22 cellular contexts compared by ENCODE assay signal in the genomic region with DNA sequence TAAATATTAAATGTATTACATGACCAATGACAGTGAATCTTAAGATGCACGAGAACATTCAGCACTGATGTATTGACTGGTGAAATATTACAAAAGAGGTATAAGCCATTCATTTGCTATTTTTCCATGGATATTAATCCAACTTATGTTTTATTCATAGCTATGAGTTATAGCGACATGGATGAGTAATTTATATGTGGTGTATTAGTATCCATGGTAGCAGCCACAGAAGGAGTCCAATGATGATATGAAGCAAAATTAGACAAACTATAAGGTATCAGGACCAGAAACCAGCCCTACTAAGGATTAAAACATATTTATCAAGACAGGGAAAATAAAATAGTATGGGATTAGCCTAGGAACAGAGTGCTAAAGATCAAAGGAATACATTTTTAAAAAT. TPM values are rescaled to one million over a fixed set of nuclear protein-coding genes. Genes with fewer than 3 reads are reported as not detected.
DNase-seq lines count a peak whose midpoint lies in the region; ATAC-seq and TF ChIP-seq lines count a peak whose summit lies in the region.
"Had no signal": no experiment of that assay in that cellular context is flagged by ENCODE, and none has a peak within 500 bp of the region (broad histone marks: within the 10 kb centered on the region; RNA-seq: fewer than 3 reads in every experiment).

No MANE protein-coding gene starts in this region.

- H3K79me1 ChIP-seq in IMR-90 (ENCODE audit: low read depth in 1 of 2, low read length in 2 of 2): peaks cover 12 to 18% of the 10 kb centered on the region in 2 experiments; a peak in 3 of 4 replicates

- no peaks in the 10 kb centered on the region for H3K9me1 ChIP-seq in IMR-90 (ENCODE audit: insufficient read depth, low read length)

- H3K9me3 ChIP-seq in IMR-90 (ENCODE audit: control insufficient read depth, insufficient read depth, low read length) (no peaks in the 10 kb centered on the region), mucosa of descending colon (no peaks in the 10 kb centered on the region)
- H3K9me3 ChIP-seq: Caco-2, MG63 had no signal

- H2AK9ac ChIP-seq in IMR-90 (replicated peaks; ENCODE audit: low read depth, low read length, poor library complexity): no peak overlapping the region

- TF ChIP-seq POLR2A in IMR-90 (IDR thresholded peaks at IDR 0.05; ENCODE audit: low read depth, low read length): no peak

- H2BK5ac ChIP-seq in IMR-90 (ENCODE audit: low read depth, low read length, poor library complexity, severe bottlenecking): no peak overlapping the region

- no peak overlapping the region for H3K56ac ChIP-seq in IMR-90 (ENCODE audit: extremely low read depth, insufficient read depth, low read length)

- H3K9ac ChIP-seq in IMR-90 (ENCODE audit: low read depth, low read length): no peak overlapping the region
- H3K9ac ChIP-seq: BLaER1 had no signal

- no peaks in the 10 kb centered on the region for H3K27me3 ChIP-seq in IMR-90 (ENCODE audit: control insufficient read depth, insufficient read depth, low read length)
- H3K27me3 ChIP-seq: BLaER1, MG63 had no signal

- no CpG with 5 or more reads among the region's 2 CpGs for WGBS in IMR-90 (ENCODE audit: extremely low coverage in 2 of 2, insufficient read length in 1 of 2), 2 experiments

- H3K4me1 ChIP-seq in IMR-90 (ENCODE audit: control insufficient read depth, insufficient read depth, low read length) (no peaks in the 10 kb centered on the region), mucosa of descending colon (ENCODE audit: low read depth) (no peaks in the 10 kb centered on the region)
- H3K4me1 ChIP-seq: BLaER1, Caco-2 had no signal

- no peak for TF ChIP-seq RAD21 in IMR-90 (IDR thresholded peaks at IDR 0.05; ENCODE audit: low read length)

- no peak overlapping the region for H2BK20ac ChIP-seq in IMR-90 (ENCODE audit: low read depth, low read length)

- DNase-seq in IMR-90 (peak; percentile 10), astrocyte of the hippocampus (ENCODE audit: low read depth, low spot score) (peak; percentile 5), iris pigment epithelial cell (ENCODE audit: low read depth) (peak; percentile 8), mucosa of descending colon (no peak), islet precursor cell (no peak)
- no peak for DNase-seq in stimulated activated CD4-positive, alpha-beta T cell treated with anti-CD3 and anti-CD28 coated beads, Interleukin-4, amount 100 ng/mL, for 24 hours
- DNase-seq: ACHN; Caco-2; CD4-positive, alpha-beta memory T cell; DND-41; Kasumi-1; MG63; NCI-H1048; NCI-H1417 treated with DMSO at 0.1 percent for 48 hours; NCI-H187; NCI-H446 treated with DMSO at 0.1 percent for 48 hours; NCI-H526 treated with DMSO at 0.1 percent for 48 hours; OCI-M1; SHP77 had no signal

- intact Hi-C loops in IMR-90 (cut with micrococcal nuclease) (no loop called here), mucosa of descending colon (cut with DNase I, micrococcal nuclease) (no loop called here)

- in situ Hi-C loops in IMR-90 (cut with MboI; ENCODE audit: low sequenced_read_pairs): no loop called here

- no peak overlapping the region for H3K18ac ChIP-seq in IMR-90 (ENCODE audit: low read depth, low read length)

- CTCF ChIA-PET in IMR-90 (lab: Yijun Ruan, JAX): no interaction called here

- no peak overlapping the region for H2AK5ac ChIP-seq in IMR-90 (ENCODE audit: low read depth, low read length)

- dilution Hi-C loops in IMR-90 (cut with HindIII; ENCODE audit: low sequenced_read_pairs, unreplicated experiment): no loop called here

- no TSS peak for BruUV-seq in IMR-90 (replicated peaks; lab: Mats Ljungman, UMichigan)

- H4K91ac ChIP-seq in IMR-90 (ENCODE audit: insufficient read depth, low read depth, low read length): no peak overlapping the region

- H3K4ac ChIP-seq in IMR-90 (ENCODE audit: low read depth, low read length): no peak overlapping the region

- POLR2A ChIA-PET in IMR-90 (lab: Charles Lee; ENCODE audit: unreplicated experiment): no interaction called here

- H3K4me3 ChIP-seq in IMR-90 (ENCODE audit: insufficient read depth, low read depth, low read length): no peak overlapping the region
- no peak overlapping the region for H3K4me3 ChIP-seq in mucosa of descending colon
- H3K4me3 ChIP-seq: BLaER1, MG63, SK-N-MC had no signal

- no peak overlapping the region for H2BK15ac ChIP-seq in IMR-90 (ENCODE audit: low read depth, low read length)

- H3K27ac ChIP-seq in IMR-90 (ENCODE audit: insufficient read depth, low read length): no peak overlapping the region
- H3K27ac ChIP-seq: BLaER1, SK-N-MC had no signal

- H3K14ac ChIP-seq in IMR-90 (replicated peaks; ENCODE audit: low read depth, low read length): no peak overlapping the region

- H3K4me2 ChIP-seq in IMR-90 (ENCODE audit: low read depth, low read length): no peak overlapping the region
- H3K4me2 ChIP-seq: BLaER1 had no signal

- H3K23ac ChIP-seq in IMR-90 (ENCODE audit: low read depth, low read length): no peak overlapping the region

- no peak overlapping the region for H2BK120ac ChIP-seq in IMR-90 (ENCODE audit: low read depth, low read length)

- ATAC-seq in IMR-90 (ENCODE audit: low read depth): no peak
- ATAC-seq in mucosa of descending colon: no peak
- ATAC-seq in HG03097 (IDR thresholded peaks at IDR 0.05; ENCODE audit: low FRiP score, unreplicated experiment): no peak

- H2AFZ ChIP-seq in IMR-90 (replicated peaks; ENCODE audit: low read length, poor library complexity): no peak overlapping the region

- H4K5ac ChIP-seq in IMR-90 (ENCODE audit: low read depth, low read length): no peak overlapping the region

- H3K36me3 ChIP-seq in IMR-90 (ENCODE audit: control insufficient read depth, insufficient read depth, low read length) (peaks cover 4% of the 10 kb centered on the region), mucosa of descending colon (ENCODE audit: low read depth) (no peaks in the 10 kb centered on the region)
- H3K36me3 ChIP-seq: MG63 had no signal

- TF ChIP-seq CTCF in IMR-90 (conservative IDR thresholded peaks at IDR 0.05; ENCODE audit: low read depth, low read length) (no peak), mucosa of descending colon (IDR thresholded peaks at IDR 0.05) (no peak)

- no peaks in the 10 kb centered on the region for H4K20me1 ChIP-seq in IMR-90 (ENCODE audit: insufficient read depth, low read length)
- H4K20me1 ChIP-seq: BLaER1 had no signal

- no peak overlapping the region for H4K8ac ChIP-seq in IMR-90 (ENCODE audit: low read depth in 2 of 2, low read length in 2 of 2)

TF ChIP-seq in IMR-90, 13 proteins besides CTCF, POLR2A, EP300 and RAD21:
- no peak for TF ChIP-seq FOS (IDR thresholded peaks at IDR 0.05; ENCODE audit: low read depth, low read length)
- no peak for TF ChIP-seq CEBPB (IDR thresholded peaks at IDR 0.05; ENCODE audit: low read depth, low read length)

RNA-seq across cellular contexts. Expression of a gene that starts 50.7 kb away (rescaled TPM):
- total RNA-seq in IMR-90 (2012; rRNA removed) (2.9 and 4.2 TPM in 2 replicates), mucosa of descending colon (1 to 10 TPM; 2.9 to 5.1 (median 5.0) TPM)
- polyA plus RNA-seq in IMR-90 (2012; rRNA removed): 0.86 and 0.98 TPM in 2 replicates
- polyA plus RNA-seq in IMR-90 (2012; cell fraction: cytosol; rRNA removed): 0.20 and 0.30 TPM in 2 replicates
- 0.17 and 1.7 TPM in 2 replicates for polyA plus RNA-seq in IMR-90 (2012; cell fraction: nucleus; rRNA removed; ENCODE audit: low replicate concordance)

RNA-seq across cellular contexts. Expression of a gene that starts 59.4 kb away (rescaled TPM):
- total RNA-seq in IMR-90 (2012; rRNA removed) (23.9 and 26.9 TPM in 2 replicates), mucosa of descending colon (10 to 100 TPM; 15.6 to 16.7 (median 15.8) TPM)
- 5.3 and 5.4 TPM in 2 replicates for polyA plus RNA-seq in IMR-90 (2012; rRNA removed)
- 1.8 TPM in 2 replicates for polyA plus RNA-seq in IMR-90 (2012; cell fraction: cytosol; rRNA removed)
- polyA plus RNA-seq in IMR-90 (2012; cell fraction: nucleus; rRNA removed; ENCODE audit: low replicate concordance): 1.8 and 5.0 TPM in 2 replicates

Comparison
In these comparisons a context has a peak if more than half of its experiments do, and no peak if none do; other contexts are left out.
1. DNase-seq: peak in IMR-90 (single experiment), astrocyte of the hippocampus (single experiment) and iris pigment epithelial cell (single experiment); none in mucosa of descending colon (0 of 3), stimulated activated CD4-positive, alpha-beta T cell treated with anti-CD3 and anti-CD28 coated beads, Interleukin-4, amount 100 ng/mL, for 24 hours (single experiment) and islet precursor cell (single experiment).